Comparison of ENCODE assay signal across 11 cellular contexts in the genomic region with DNA sequence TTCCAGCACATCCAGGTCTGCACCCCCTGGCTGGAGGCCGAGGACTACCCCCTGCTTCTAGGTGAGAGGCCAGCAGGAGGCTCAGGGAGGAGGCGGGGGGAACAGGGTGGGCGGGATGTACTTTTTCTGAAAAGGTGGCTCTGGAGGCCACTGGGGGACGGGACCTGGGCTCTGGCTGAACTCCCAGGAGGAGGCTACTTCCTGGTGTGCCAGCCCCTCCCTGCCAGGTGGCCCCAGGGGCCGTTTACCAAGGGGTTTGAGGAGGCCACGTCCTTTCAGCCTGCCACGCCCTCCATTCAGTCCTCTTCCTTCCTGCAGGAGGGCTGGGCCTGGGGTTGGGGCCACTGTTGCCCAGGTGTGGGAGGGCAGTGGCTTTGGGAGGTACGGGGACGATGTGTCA. TPM values are rescaled to one million over a fixed set of nuclear protein-coding genes. Genes with fewer than 3 reads are reported as not detected.
DNase-seq lines count a peak whose midpoint lies in the region; ATAC-seq and TF ChIP-seq lines count a peak whose summit lies in the region.
"Not testable (repeated sequence)": the region's sequence is repeated elsewhere in the genome, so short reads cannot be mapped to it uniquely, and the experiment has no call there.
"Had no signal": no experiment of that assay in that cellular context is flagged by ENCODE, and none has a peak within 500 bp of the region (broad histone marks: within the 10 kb centered on the region; RNA-seq: fewer than 3 reads in every experiment).

No MANE protein-coding gene starts in this region.

- H3K4me3 Mint-ChIP-seq in Calu3 (ENCODE audit: low read depth, unreplicated experiment); progenitor cell of endocrine pancreas (ENCODE audit: low read depth): not testable (repeated sequence)

- H3K4me1 ChIP-seq in PC-9 (replicated peaks; ENCODE audit: insufficient read depth) = peaks cover 15% of the 10 kb centered on the region
- not testable (repeated sequence) for H3K4me1 ChIP-seq in mucosa of descending colon (ENCODE audit: low read depth)
- peaks cover 0 to 11% (median 5%) of the 10 kb centered on the region in 4 donors for H3K4me1 ChIP-seq in transverse colon

- H3K4me2 ChIP-seq in PC-9 = peak overlapping the region; percentile 58

- not testable (repeated sequence) for BruUV-seq in Calu3 (replicated peaks; lab: Mats Ljungman, UMichigan); PC-9 (replicated peaks; lab: Mats Ljungman, UMichigan)

- H3K4me1 Mint-ChIP-seq in Calu3 (ENCODE audit: low read depth, unreplicated experiment); progenitor cell of endocrine pancreas (ENCODE audit: low read depth): not testable (repeated sequence)

- H3K27ac ChIP-seq in PC-9 = peak overlapping the region; percentile 23; the same call in 1 of the 2 replicates
- H3K27ac ChIP-seq in transverse colon = peak overlapping the region; percentile 66 to 82 (median 76)

- peaks cover 49% of the 10 kb centered on the region for H3K36me3 Mint-ChIP-seq in Calu3 (ENCODE audit: insufficient read depth, unreplicated experiment)
- H3K36me3 Mint-ChIP-seq in progenitor cell of endocrine pancreas (ENCODE audit: insufficient read depth) = not testable (repeated sequence)

- intact Hi-C loops in Calu3 (cut with micrococcal nuclease; ENCODE audit: unreplicated experiment); left colon (cut with DNase I, micrococcal nuclease); mucosa of descending colon (cut with DNase I, micrococcal nuclease); transverse colon (cut with DNase I; ENCODE audit: low total_unique reads): not testable (repeated sequence)
- intact Hi-C loops in PC-9 (cut with micrococcal nuclease; ENCODE audit: unreplicated experiment) = loop anchor here (5.0 kb wide), 1 partner anchor 124 kb away; the partner anchor contains the start of gene SEC14L5

- H3K27me3 Mint-ChIP-seq in Calu3 (ENCODE audit: unreplicated experiment); progenitor cell of endocrine pancreas: not testable (repeated sequence)

- in situ Hi-C loops in transverse colon (cut with MboI; ENCODE audit: low pct_ligation_motif_present in 1 of 4, low pct_unique_long_range_greater_than_20kb in 1 of 4, low sequenced_read_pairs in 3 of 4) = not testable (repeated sequence)

- peak; percentile 44 for DNase-seq in Calu3
- DNase-seq in PC-9 = peak; percentile 62 to 91
- peak; percentile 78 to 93 for DNase-seq in left colon
- peak; percentile 74 to 93 (median 83) for DNase-seq in mucosa of descending colon
- not testable (repeated sequence) for DNase-seq in progenitor cell of endocrine pancreas (ENCODE audit: low spot score, unreplicated experiment)
- peak; percentile 80 for DNase-seq in transverse colon

- not testable (repeated sequence) for H2AFZ ChIP-seq in PC-9

- not testable (repeated sequence) for H3K4me3 ChIP-seq in PC-9, mucosa of descending colon, transverse colon

- H3K9me3 ChIP-seq in PC-9 (ENCODE audit: insufficient read depth, low read depth); mucosa of descending colon; transverse colon: not testable (repeated sequence)

- not testable (repeated sequence) for H3K9me3 Mint-ChIP-seq in Calu3 (ENCODE audit: low read depth, unreplicated experiment); progenitor cell of endocrine pancreas (ENCODE audit: low read depth)

- CTCF ChIA-PET in Calu3 (lab: Charles Lee) = not testable (repeated sequence)
- CTCF ChIA-PET in PC-9 (lab: Charles Lee) = interaction anchor here (0.7 kb wide), 1 partner anchor 9 kb away, joined by 8 read pairs; no protein-coding TSS in a partner anchor

- ATAC-seq in left colon = peak; percentile 86
- ATAC-seq in mucosa of descending colon = peak; percentile 92

- not testable (repeated sequence) for TF ChIP-seq EP300 in transverse colon (IDR thresholded peaks at IDR 0.05; ENCODE audit: low read depth)

- 52% methylated on average over 3 of the region's 9 CpGs; no CpG with 5 or more reads in 1 of the 2 donors for WGBS in transverse colon (ENCODE audit: low coverage in 1 of 2), 2 donors

- POLR2A ChIA-PET in PC-9 (lab: Charles Lee; ENCODE audit: unreplicated experiment) = not testable (repeated sequence)

- not testable (repeated sequence) for H4K20me1 ChIP-seq in PC-9 (ENCODE audit: insufficient read depth)

- TF ChIP-seq POLR2A in transverse colon (IDR thresholded peaks at IDR 0.05) = not testable (repeated sequence)

- H3K27ac Mint-ChIP-seq in Calu3 (ENCODE audit: unreplicated experiment) = not testable (repeated sequence)
- peak overlapping the region; percentile 49 for H3K27ac Mint-ChIP-seq in progenitor cell of endocrine pancreas

- not testable (repeated sequence) for H3K9me2 ChIP-seq in PC-9 (ENCODE audit: insufficient read depth)

- H3K27me3 ChIP-seq in PC-9 (ENCODE audit: insufficient read depth, low read depth); transverse colon: not testable (repeated sequence)

- not testable (repeated sequence) for H3K79me2 ChIP-seq in PC-9 (ENCODE audit: low read depth)

- not testable (repeated sequence) for H3F3A ChIP-seq in PC-9 (ENCODE audit: insufficient read depth, low read depth)

- H3K36me3 ChIP-seq in PC-9 (ENCODE audit: low read depth); mucosa of descending colon (ENCODE audit: low read depth); transverse colon: not testable (repeated sequence)

- not testable (repeated sequence) for TF ChIP-seq CTCF in Calu3 (IDR thresholded peaks at IDR 0.05; ENCODE audit: unreplicated experiment); PC-9 (conservative IDR thresholded peaks at IDR 0.05); mucosa of descending colon (IDR thresholded peaks at IDR 0.05); progenitor cell of endocrine pancreas (IDR thresholded peaks at IDR 0.05; ENCODE audit: unreplicated experiment); transverse colon (IDR thresholded peaks at IDR 0.05)

RNA-seq across cellular contexts. Expression of gene ALG1, which starts 9.4 kb away (rescaled TPM):
- total RNA-seq in Calu3 (2022) (38.3 and 41.6 TPM in 2 replicates), PC-9 (2021) (37.3 and 38.1 TPM in 2 replicates), left colon (10 to 100 TPM; 26.0 to 34.2 TPM), mucosa of descending colon (10 to 100 TPM; 17.7 to 32.2 (median 29.0) TPM), progenitor cell of endocrine pancreas (28.4 and 30.8 TPM in 2 replicates), transverse colon (100 to 1,000 TPM in 1 of 4 donors, 10 to 100 TPM in 3; 24.4 to 111 (median 41.6) TPM)

RNA-seq across cellular contexts. Expression of gene C16orf89, which starts 15.2 kb away (rescaled TPM):
- total RNA-seq in Calu3 (2022) = not detected in 2 replicates
- total RNA-seq in PC-9 (2021) = not detected in 2 replicates
- 1 to 10 TPM; 2.1 to 5.0 TPM for total RNA-seq in left colon
- total RNA-seq in mucosa of descending colon = 1 to 10 TPM; 2.5 to 5.0 (median 3.3) TPM
- total RNA-seq in progenitor cell of endocrine pancreas = not detected in 2 replicates
- 1 to 10 TPM in 2 of 4 donors, not detected in 2; 1.5 to 8.6 TPM for total RNA-seq in transverse colon
- total RNA-seq: A172; B cell; Caco-2; CD4-positive, alpha-beta T cell; CD8-positive, alpha-beta T cell had no signal

RNA-seq across cellular contexts. Expression of gene EEF2KMT, which starts 16.6 kb away (rescaled TPM):
- 25.6 and 26.1 TPM in 2 replicates for total RNA-seq in Calu3 (2022)
- 10.4 TPM in 2 replicates for total RNA-seq in PC-9 (2021)
- 1 to 10 TPM; 9.5 to 9.8 TPM for total RNA-seq in left colon
- 1 to 10 TPM; 5.7 to 7.5 (median 7.0) TPM for total RNA-seq in mucosa of descending colon
- 11.2 and 13.7 TPM in 2 replicates for total RNA-seq in progenitor cell of endocrine pancreas
- 1 to 10 TPM; 4.5 to 7.2 (median 6.5) TPM for total RNA-seq in transverse colon

RNA-seq across cellular contexts. Expression of gene NAGPA, which starts 47.3 kb away (rescaled TPM):
- total RNA-seq in Calu3 (2022) (15.8 and 16.1 TPM in 2 replicates), PC-9 (2021) (20.6 and 31.2 TPM in 2 replicates), left colon (10 to 100 TPM; 22.7 to 22.9 TPM), mucosa of descending colon (10 to 100 TPM; 21.5 to 34.7 (median 24.9) TPM), progenitor cell of endocrine pancreas (28.4 and 29.2 TPM in 2 replicates), transverse colon (100 to 1,000 TPM in 1 of 4 donors, 10 to 100 TPM in 3; 42.6 to 250 (median 72.7) TPM)
